Comparison of ENCODE assay signal across 2 cellular contexts in genomic region chr18:48875942-48876511, GRCh38.
TF ChIP-seq lines count a peak whose summit lies in the region.

No MANE protein-coding gene starts in this region.

TF ChIP-seq in WTC11, 78 proteins besides CTCF, POLR2A, EP300 and RAD21 (continued from another document):
- TF ChIP-seq, protein P1, sequence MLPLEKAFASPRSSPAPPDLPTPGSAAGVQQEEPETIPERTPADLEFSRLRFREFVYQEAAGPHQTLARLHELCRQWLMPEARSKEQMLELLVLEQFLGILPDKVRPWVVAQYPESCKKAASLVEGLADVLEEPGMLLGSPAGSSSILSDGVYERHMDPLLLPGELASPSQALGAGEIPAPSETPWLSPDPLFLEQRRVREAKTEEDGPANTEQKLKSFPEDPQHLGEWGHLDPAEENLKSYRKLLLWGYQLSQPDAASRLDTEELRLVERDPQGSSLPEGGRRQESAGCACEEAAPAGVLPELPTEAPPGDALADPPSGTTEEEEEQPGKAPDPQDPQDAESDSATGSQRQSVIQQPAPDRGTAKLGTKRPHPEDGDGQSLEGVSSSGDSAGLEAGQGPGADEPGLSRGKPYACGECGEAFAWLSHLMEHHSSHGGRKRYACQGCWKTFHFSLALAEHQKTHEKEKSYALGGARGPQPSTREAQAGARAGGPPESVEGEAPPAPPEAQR (CRISPR knock-in tag; IDR thresholded peaks at IDR 0.05), result no peak
- TF ChIP-seq, protein P2, sequence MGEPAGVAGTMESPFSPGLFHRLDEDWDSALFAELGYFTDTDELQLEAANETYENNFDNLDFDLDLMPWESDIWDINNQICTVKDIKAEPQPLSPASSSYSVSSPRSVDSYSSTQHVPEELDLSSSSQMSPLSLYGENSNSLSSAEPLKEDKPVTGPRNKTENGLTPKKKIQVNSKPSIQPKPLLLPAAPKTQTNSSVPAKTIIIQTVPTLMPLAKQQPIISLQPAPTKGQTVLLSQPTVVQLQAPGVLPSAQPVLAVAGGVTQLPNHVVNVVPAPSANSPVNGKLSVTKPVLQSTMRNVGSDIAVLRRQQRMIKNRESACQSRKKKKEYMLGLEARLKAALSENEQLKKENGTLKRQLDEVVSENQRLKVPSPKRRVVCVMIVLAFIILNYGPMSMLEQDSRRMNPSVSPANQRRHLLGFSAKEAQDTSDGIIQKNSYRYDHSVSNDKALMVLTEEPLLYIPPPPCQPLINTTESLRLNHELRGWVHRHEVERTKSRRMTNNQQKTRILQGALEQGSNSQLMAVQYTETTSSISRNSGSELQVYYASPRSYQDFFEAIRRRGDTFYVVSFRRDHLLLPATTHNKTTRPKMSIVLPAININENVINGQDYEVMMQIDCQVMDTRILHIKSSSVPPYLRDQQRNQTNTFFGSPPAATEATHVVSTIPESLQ (CRISPR knock-in tag; IDR thresholded peaks at IDR 0.05), result no peak
- TF ChIP-seq NFATC4 (CRISPR knock-in tag; IDR thresholded peaks at IDR 0.05), result no peak
- no peak for TF ChIP-seq PRDM15 (CRISPR knock-in tag; IDR thresholded peaks at IDR 0.05)
- TF ChIP-seq MAX (CRISPR knock-in tag; IDR thresholded peaks at IDR 0.05), result no peak
- TF ChIP-seq NR3C1 (CRISPR knock-in tag; conservative IDR thresholded peaks at IDR 0.05; ENCODE audit: low read depth), result no peak
- no peak for TF ChIP-seq FOXP4 (CRISPR knock-in tag; IDR thresholded peaks at IDR 0.05)
- TF ChIP-seq, protein P3, sequence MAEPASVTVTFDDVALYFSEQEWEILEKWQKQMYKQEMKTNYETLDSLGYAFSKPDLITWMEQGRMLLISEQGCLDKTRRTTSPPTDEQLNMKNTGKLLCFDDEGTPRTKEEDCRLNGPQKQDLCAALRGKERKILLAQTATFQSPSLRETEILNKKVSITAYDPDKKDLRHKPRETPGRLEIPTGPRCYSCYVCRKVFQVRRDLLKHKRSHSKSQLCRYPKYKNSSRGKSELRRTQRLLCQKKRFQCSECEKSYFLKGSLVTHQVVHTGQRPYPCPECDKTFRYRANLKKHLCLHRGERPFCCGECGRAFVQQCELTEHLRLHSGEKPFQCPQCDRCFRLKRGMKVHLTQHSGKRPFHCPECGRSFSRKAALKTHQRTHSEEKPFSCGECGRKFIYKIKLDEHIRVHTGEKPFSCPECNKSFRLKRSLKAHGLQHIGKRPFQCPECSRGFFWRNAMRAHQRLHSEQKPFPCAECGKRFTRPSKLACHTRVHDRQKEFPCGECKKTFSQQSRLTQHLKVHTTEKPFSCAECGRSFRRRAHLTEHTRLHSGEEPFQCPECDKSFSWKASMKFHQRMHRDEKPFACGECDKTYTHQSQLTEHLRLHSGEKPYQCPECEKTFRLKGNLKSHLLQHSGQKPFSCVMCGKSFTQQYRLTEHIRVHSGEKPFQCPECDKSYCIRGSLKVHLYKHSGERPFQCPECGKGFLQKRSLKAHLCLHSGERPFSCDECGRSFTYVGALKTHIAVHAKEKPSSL (CRISPR knock-in tag; conservative IDR thresholded peaks at IDR 0.05), result no peak
- no peak for TF ChIP-seq GABPB1 (CRISPR knock-in tag; IDR thresholded peaks at IDR 0.05)
- TF ChIP-seq TCF7 (CRISPR knock-in tag; IDR thresholded peaks at IDR 0.05; ENCODE audit: low read depth), result no peak
- TF ChIP-seq KAT7 (CRISPR knock-in tag; IDR thresholded peaks at IDR 0.05; ENCODE audit: borderline replicate concordance), result no peak
- TF ChIP-seq OVOL2 (CRISPR knock-in tag; IDR thresholded peaks at IDR 0.05; ENCODE audit: borderline replicate concordance), result no peak
- no peak for TF ChIP-seq GRHL2 (CRISPR knock-in tag; IDR thresholded peaks at IDR 0.05; ENCODE audit: insufficient replicate concordance, severe bottlenecking)

TF ChIP-seq in HepG2, 621 proteins besides CTCF, POLR2A, EP300 and RAD21 (continued from another document and continues in another):
- TF ChIP-seq MLX (CRISPR knock-in tag; IDR thresholded peaks at IDR 0.05) (no peak), ZNF446 (CRISPR knock-in tag; IDR thresholded peaks at IDR 0.05) (no peak), ZNF546 (CRISPR knock-in tag; conservative IDR thresholded peaks at IDR 0.05) (no peak), ZNF652 (CRISPR knock-in tag; IDR thresholded peaks at IDR 0.05; ENCODE audit: borderline replicate concordance, low read depth) (no peak), ZFP1 (CRISPR knock-in tag; IDR thresholded peaks at IDR 0.05) (no peak), HOXA3 (CRISPR knock-in tag; IDR thresholded peaks at IDR 0.05) (peak; percentile 15; the same call in 1 of the 2 replicates), XRCC5 (optimal IDR thresholded peaks at IDR 0.05; ENCODE audit: low read length) (no peak), ZNF136 (CRISPR knock-in tag; IDR thresholded peaks at IDR 0.05; ENCODE audit: low read depth) (no peak), ZNF17 (CRISPR knock-in tag; IDR thresholded peaks at IDR 0.05) (no peak), DMAP1 (CRISPR knock-in tag; IDR thresholded peaks at IDR 0.05) (no peak), HNF4A (CRISPR knock-in tag; IDR thresholded peaks at IDR 0.05) (no peak), ZKSCAN8 (CRISPR knock-in tag; IDR thresholded peaks at IDR 0.05; ENCODE audit: borderline replicate concordance) (no peak), FOSL2 (CRISPR knock-in tag; IDR thresholded peaks at IDR 0.05) (no peak), ZBTB21 (CRISPR knock-in tag; IDR thresholded peaks at IDR 0.05) (no peak), TSC22D2 (CRISPR knock-in tag; IDR thresholded peaks at IDR 0.05; ENCODE audit: borderline replicate concordance) (no peak), LCORL (IDR thresholded peaks at IDR 0.05) (no peak), LCORL (CRISPR knock-in tag; IDR thresholded peaks at IDR 0.05) (no peak), KDM2A (CRISPR knock-in tag; IDR thresholded peaks at IDR 0.05; ENCODE audit: borderline replicate concordance, low read depth) (no peak), ZNF580 (CRISPR knock-in tag; IDR thresholded peaks at IDR 0.05; ENCODE audit: borderline replicate concordance, low read depth) (no peak), NFE2L2 (IDR thresholded peaks at IDR 0.05; ENCODE audit: low read length) (no peak)
- TF ChIP-seq, protein P4, sequence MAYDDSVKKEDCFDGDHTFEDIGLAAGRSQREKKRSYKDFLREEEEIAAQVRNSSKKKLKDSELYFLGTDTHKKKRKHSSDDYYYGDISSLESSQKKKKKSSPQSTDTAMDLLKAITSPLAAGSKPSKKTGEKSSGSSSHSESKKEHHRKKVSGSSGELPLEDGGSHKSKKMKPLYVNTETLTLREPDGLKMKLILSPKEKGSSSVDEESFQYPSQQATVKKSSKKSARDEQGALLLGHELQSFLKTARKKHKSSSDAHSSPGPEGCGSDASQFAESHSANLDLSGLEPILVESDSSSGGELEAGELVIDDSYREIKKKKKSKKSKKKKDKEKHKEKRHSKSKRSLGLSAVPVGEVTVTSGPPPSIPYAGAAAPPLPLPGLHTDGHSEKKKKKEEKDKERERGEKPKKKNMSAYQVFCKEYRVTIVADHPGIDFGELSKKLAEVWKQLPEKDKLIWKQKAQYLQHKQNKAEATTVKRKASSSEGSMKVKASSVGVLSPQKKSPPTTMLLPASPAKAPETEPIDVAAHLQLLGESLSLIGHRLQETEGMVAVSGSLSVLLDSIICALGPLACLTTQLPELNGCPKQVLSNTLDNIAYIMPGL (CRISPR knock-in tag; IDR thresholded peaks at IDR 0.05; ENCODE audit: borderline replicate concordance in 1 of 2, low read depth in 1 of 2), result 0 out of 4 replicates have a peak, but pooled peaks of 1 of the 2 experiments have one; percentile 20
- TF ChIP-seq, protein P5, sequence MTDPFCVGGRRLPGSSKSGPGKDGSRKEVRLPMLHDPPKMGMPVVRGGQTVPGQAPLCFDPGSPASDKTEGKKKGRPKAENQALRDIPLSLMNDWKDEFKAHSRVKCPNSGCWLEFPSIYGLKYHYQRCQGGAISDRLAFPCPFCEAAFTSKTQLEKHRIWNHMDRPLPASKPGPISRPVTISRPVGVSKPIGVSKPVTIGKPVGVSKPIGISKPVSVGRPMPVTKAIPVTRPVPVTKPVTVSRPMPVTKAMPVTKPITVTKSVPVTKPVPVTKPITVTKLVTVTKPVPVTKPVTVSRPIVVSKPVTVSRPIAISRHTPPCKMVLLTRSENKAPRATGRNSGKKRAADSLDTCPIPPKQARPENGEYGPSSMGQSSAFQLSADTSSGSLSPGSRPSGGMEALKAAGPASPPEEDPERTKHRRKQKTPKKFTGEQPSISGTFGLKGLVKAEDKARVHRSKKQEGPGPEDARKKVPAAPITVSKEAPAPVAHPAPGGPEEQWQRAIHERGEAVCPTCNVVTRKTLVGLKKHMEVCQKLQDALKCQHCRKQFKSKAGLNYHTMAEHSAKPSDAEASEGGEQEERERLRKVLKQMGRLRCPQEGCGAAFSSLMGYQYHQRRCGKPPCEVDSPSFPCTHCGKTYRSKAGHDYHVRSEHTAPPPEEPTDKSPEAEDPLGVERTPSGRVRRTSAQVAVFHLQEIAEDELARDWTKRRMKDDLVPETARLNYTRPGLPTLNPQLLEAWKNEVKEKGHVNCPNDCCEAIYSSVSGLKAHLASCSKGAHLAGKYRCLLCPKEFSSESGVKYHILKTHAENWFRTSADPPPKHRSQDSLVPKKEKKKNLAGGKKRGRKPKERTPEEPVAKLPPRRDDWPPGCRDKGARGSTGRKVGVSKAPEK (CRISPR knock-in tag; IDR thresholded peaks at IDR 0.05; ENCODE audit: borderline replicate concordance), result no peak
- TF ChIP-seq, protein P6, sequence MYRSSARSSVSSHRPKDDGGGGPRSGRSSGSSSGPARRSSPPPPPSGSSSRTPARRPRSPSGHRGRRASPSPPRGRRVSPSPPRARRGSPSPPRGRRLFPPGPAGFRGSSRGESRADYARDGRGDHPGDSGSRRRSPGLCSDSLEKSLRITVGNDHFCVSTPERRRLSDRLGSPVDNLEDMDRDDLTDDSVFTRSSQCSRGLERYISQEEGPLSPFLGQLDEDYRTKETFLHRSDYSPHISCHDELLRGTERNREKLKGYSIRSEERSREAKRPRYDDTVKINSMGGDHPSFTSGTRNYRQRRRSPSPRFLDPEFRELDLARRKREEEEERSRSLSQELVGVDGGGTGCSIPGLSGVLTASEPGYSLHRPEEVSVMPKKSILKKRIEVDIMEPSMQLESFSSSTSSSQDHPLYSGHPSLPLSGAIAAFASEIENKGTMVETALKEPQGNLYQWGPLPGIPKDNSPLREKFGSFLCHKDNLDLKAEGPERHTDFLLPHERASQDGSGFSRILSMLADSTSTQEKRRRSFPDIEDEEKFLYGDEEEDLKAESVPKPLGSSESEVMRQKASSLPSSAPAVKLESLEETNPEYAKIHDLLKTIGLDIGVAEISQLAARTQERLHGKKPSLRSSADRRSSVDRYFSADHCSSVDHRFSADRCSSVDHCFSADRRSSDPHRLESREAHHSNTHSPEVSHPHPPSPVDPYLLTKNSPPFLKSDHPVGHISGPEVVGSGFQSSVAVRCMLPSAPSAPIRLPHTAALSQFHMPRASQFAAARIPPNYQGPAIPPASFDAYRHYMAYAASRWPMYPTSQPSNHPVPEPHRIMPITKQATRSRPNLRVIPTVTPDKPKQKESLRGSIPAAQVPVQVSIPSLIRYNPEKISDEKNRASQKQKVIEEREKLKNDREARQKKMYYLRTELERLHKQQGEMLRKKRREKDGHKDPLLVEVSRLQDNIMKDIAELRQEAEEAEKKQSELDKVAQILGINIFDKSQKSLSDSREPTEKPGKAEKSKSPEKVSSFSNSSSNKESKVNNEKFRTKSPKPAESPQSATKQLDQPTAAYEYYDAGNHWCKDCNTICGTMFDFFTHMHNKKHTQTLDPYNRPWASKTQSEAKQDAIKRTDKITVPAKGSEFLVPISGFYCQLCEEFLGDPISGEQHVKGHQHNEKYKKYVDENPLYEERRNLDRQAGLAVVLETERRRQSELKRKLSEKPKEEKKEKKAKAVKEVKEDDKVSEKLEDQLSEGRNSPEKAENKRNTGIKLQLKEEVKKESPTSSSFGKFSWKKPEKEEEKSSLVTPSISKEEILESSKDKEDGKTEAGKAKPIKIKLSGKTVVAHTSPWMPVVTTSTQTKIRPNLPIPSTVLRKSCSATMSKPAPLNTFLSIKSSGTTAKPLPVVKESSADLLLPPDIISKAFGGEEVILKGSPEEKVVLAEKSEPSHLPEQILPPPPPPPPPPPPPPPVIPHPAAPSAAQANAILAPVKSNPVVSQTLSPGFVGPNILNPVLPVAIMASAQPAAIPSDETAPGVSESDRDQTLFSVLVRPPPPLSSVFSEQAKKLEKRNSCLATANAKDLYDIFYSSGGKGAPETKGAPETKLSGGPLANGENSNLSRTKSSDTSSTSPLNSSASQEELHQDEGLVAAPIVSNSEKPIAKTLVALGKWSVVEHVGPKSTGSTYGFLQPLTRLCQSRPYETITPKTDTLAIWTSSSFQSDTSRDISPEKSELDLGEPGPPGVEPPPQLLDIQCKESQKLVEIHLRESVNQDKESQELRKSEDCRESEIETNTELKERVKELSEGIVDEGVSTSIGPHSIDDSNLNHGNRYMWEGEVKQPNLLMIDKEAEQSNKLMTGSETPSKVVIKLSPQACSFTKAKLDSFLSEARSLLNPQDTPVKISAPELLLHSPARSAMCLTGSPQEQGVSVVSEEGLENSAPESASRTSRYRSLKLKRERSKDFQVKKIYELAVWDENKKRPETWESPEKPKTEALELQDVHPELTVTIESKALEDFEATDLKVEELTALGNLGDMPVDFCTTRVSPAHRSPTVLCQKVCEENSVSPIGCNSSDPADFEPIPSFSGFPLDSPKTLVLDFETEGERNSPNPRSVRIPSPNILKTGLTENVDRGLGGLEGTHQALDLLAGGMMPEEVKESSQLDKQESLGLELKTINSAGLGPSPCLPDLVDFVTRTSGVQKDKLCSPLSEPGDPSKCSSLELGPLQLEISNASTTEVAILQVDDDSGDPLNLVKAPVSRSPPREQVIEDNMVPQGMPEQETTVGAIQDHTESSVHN (CRISPR knock-in tag; IDR thresholded peaks at IDR 0.05), result no peak
- TF ChIP-seq, protein P7, sequence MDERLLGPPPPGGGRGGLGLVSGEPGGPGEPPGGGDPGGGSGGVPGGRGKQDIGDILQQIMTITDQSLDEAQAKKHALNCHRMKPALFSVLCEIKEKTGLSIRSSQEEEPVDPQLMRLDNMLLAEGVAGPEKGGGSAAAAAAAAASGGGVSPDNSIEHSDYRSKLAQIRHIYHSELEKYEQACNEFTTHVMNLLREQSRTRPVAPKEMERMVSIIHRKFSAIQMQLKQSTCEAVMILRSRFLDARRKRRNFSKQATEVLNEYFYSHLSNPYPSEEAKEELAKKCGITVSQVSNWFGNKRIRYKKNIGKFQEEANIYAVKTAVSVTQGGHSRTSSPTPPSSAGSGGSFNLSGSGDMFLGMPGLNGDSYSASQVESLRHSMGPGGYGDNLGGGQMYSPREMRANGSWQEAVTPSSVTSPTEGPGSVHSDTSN (CRISPR knock-in tag; IDR thresholded peaks at IDR 0.05), result no peak
- TF ChIP-seq, protein P8, sequence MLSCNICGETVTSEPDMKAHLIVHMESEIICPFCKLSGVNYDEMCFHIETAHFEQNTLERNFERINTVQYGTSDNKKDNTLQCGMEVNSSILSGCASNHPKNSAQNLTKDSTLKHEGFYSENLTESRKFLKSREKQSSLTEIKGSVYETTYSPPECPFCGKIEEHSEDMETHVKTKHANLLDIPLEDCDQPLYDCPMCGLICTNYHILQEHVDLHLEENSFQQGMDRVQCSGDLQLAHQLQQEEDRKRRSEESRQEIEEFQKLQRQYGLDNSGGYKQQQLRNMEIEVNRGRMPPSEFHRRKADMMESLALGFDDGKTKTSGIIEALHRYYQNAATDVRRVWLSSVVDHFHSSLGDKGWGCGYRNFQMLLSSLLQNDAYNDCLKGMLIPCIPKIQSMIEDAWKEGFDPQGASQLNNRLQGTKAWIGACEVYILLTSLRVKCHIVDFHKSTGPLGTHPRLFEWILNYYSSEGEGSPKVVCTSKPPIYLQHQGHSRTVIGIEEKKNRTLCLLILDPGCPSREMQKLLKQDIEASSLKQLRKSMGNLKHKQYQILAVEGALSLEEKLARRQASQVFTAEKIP (CRISPR knock-in tag; IDR thresholded peaks at IDR 0.05; ENCODE audit: borderline replicate concordance), result no peak
